Comparison of ENCODE assay signal across 22 cellular contexts in the genomic region with DNA sequence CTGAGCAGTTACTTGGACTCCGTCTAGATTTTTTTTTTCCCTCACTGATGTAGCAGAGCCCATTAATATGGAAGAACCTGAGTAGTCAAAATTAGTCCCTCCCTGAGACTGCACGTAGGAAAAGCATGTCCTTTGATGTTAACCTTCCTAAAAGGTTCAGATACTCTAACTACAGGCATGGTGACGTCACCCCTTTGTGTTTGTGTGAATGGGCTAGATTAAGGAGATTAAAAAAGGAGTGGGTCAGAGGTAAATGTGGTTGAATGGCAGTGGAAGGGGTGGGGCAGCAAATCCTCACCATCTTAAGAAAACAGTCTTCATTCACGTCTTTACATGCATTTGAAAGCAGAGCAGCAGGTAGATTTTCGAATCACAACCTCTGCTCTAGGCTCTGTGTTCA.
A peak's percentile ranks its signal among the peaks of the same experiment; 100 is the strongest.
DNase-seq lines count a peak whose midpoint lies in the region; ATAC-seq and TF ChIP-seq lines count a peak whose summit lies in the region.
"Had no signal": no experiment of that assay in that cellular context is flagged by ENCODE, and none has a peak within 500 bp of the region (broad histone marks: within the 10 kb centered on the region; RNA-seq: fewer than 3 reads in every experiment).

No MANE protein-coding gene starts in this region.

- no peak overlapping the region for H3K9ac ChIP-seq in NT2/D1 (ENCODE audit: insufficient read length, low read depth)
- H3K9ac ChIP-seq: BLaER1 treated with 17β-estradiol and CSF1 and Interleukin-3, amounts not matched to agents 10 nM and 100 nM; KMS-11; SK-N-SH had no signal

- no peak overlapping the region for H2AFZ ChIP-seq in hepatocyte

- H3K27ac ChIP-seq in breast epithelium: no peak overlapping the region
- no peak overlapping the region for H3K27ac ChIP-seq in hepatocyte
- H3K27ac ChIP-seq: A549; BLaER1 treated with 17β-estradiol and CSF1 and Interleukin-3, amounts not matched to agents 10 nM and 100 nM; KMS-11; upper lobe of left lung had no signal

- CTCF ChIA-PET in MCF 10A (lab: Yijun Ruan, JAX): interaction anchor here (0.6 kb wide), 3 partner anchors 9 to 50 kb away, joined by 3 to 4 read pairs (median 3); no protein-coding TSS in a partner anchor

- H3K9me3 ChIP-seq in breast epithelium (no peaks in the 10 kb centered on the region), NT2/D1 (ENCODE audit: insufficient read depth, low read length) (no peaks in the 10 kb centered on the region), hepatocyte (ENCODE audit: low read depth) (no peaks in the 10 kb centered on the region)
- H3K9me3 ChIP-seq: A549; BLaER1 treated with 17β-estradiol and CSF1 and Interleukin-3, amounts not matched to agents 10 nM and 100 nM; SK-N-SH; upper lobe of left lung had no signal

- H3K4me3 ChIP-seq in breast epithelium (no peak overlapping the region), NT2/D1 (ENCODE audit: insufficient read length, low read depth) (no peak overlapping the region), hepatocyte (no peak overlapping the region)
- H3K4me3 ChIP-seq: A549; BLaER1 treated with 17β-estradiol and CSF1 and Interleukin-3, amounts not matched to agents 10 nM and 100 nM; upper lobe of left lung had no signal

- WGBS in hepatocyte (ENCODE audit: low lambda C conversion rate, missing lambda C conversion rate): 22% methylated on average over 5 of the region's 5 CpGs

- H3K4me1 ChIP-seq in breast epithelium (no peaks in the 10 kb centered on the region), NT2/D1 (ENCODE audit: insufficient read depth, insufficient read length) (no peaks in the 10 kb centered on the region), hepatocyte (ENCODE audit: insufficient read depth) (no peaks in the 10 kb centered on the region)
- H3K4me1 ChIP-seq: A549; BLaER1 treated with 17β-estradiol and CSF1 and Interleukin-3, amounts not matched to agents 10 nM and 100 nM; upper lobe of left lung had no signal

- H3K27me3 Mint-ChIP-seq in MCF 10A (ENCODE audit: insufficient read depth, unreplicated experiment): no peaks in the 10 kb centered on the region
- H3K27me3 Mint-ChIP-seq: activated naive CD8-positive, alpha-beta T cell; natural killer cell treated with Interleukin-12 subunit alpha and Interleukin-12 subunit beta and Interleukin-15 and Interleukin-18, amount 100 ng/mL, for 72 hours; stimulated activated naive CD8-positive, alpha-beta T cell treated with anti-CD3 and anti-CD28 coated beads, Interleukin-15, amount 100 ng/mL, for 72 hours had no signal

- no peak overlapping the region for H3K27ac Mint-ChIP-seq in MCF 10A (ENCODE audit: low read depth, unreplicated experiment)
- H3K27ac Mint-ChIP-seq: activated naive CD8-positive, alpha-beta T cell; natural killer cell treated with Interleukin-12 subunit alpha and Interleukin-12 subunit beta and Interleukin-15 and Interleukin-18, amount 100 ng/mL, for 72 hours; stimulated activated naive CD8-positive, alpha-beta T cell treated with anti-CD3 and anti-CD28 coated beads, Interleukin-15, amount 100 ng/mL, for 72 hours had no signal

- intact Hi-C loops in MCF 10A (cut with micrococcal nuclease) (no loop called here), breast epithelium (cut with DNase I; ENCODE audit: low total_unique reads) (no loop called here), posterior cingulate gyrus (cut with DNase I) (no loop called here)

- no peak for ATAC-seq in GM19395 (IDR thresholded peaks at IDR 0.05; ENCODE audit: unreplicated experiment)
- ATAC-seq: A549; natural killer cell treated with Interleukin-12 subunit alpha and Interleukin-12 subunit beta and Interleukin-15 and Interleukin-18, amount 100 ng/mL, for 72 hours; stimulated activated naive CD8-positive, alpha-beta T cell treated with anti-CD3 and anti-CD28 coated beads, Interleukin-15, amount 100 ng/mL, for 72 hours had no signal

- no TSS peak for BruUV-seq in MCF 10A (replicated peaks; lab: Mats Ljungman, UMichigan)

- H3K4me2 ChIP-seq in hepatocyte: no peak overlapping the region
- H3K4me2 ChIP-seq: A549; BLaER1 treated with 17β-estradiol and CSF1 and Interleukin-3, amounts not matched to agents 10 nM and 100 nM; KMS-11; SK-N-SH had no signal

- peaks cover 1% of the 10 kb centered on the region for H3K9me3 Mint-ChIP-seq in MCF 10A (ENCODE audit: unreplicated experiment)

- H3K4me1 Mint-ChIP-seq in MCF 10A (ENCODE audit: insufficient read depth, unreplicated experiment): no peaks in the 10 kb centered on the region
- H3K4me1 Mint-ChIP-seq: stimulated activated naive CD8-positive, alpha-beta T cell treated with anti-CD3 and anti-CD28 coated beads, Interleukin-15, amount 100 ng/mL, for 72 hours had no signal

- H4K20me1 ChIP-seq in hepatocyte (ENCODE audit: insufficient read depth, poor library complexity, severe bottlenecking): no peaks in the 10 kb centered on the region
- H4K20me1 ChIP-seq: BLaER1 treated with 17β-estradiol and CSF1 and Interleukin-3, amounts not matched to agents 10 nM and 100 nM had no signal

- peak; percentile 21 for DNase-seq in MCF 10A (ENCODE audit: unreplicated experiment)
- DNase-seq in breast epithelium (ENCODE audit: low spot score in 2 of 2): no peak
- peak; percentile 38 for DNase-seq in NT2/D1 (ENCODE audit: low read depth, low spot score)
- DNase-seq in hepatocyte (ENCODE audit: low spot score): peak; percentile 10
- DNase-seq in activated T-cell treated with anti-CD3 and anti-CD28 coated beads for 4 hours: no peak
- no peak for DNase-seq in inferior parietal cortex (ENCODE audit: extremely low spot score)
- no peak for DNase-seq in posterior cingulate gyrus
- DNase-seq: GF-D8; NCI-H1092; NCI-H2081; NCI-H774; SK-N-SH; small intestine; stimulated activated CD4-positive, alpha-beta T cell treated with anti-CD3 and anti-CD28 coated beads, Interleukin-4, amount 100 ng/mL, for 1 hour; stimulated activated naive CD8-positive, alpha-beta T cell treated with anti-CD3 and anti-CD28 coated beads, Interleukin-15, amount 100 ng/mL, for 72 hours; upper lobe of left lung had no signal

- H3K36me3 ChIP-seq in breast epithelium (no peaks in the 10 kb centered on the region), NT2/D1 (ENCODE audit: insufficient read depth, insufficient read length, low read length) (no peaks in the 10 kb centered on the region), hepatocyte (replicated peaks; ENCODE audit: insufficient read depth, low read depth) (no peaks in the 10 kb centered on the region)
- H3K36me3 ChIP-seq: BLaER1 treated with 17β-estradiol and CSF1 and Interleukin-3, amounts not matched to agents 10 nM and 100 nM; upper lobe of left lung had no signal

- no peaks in the 10 kb centered on the region for H3K9me2 ChIP-seq in hepatocyte (replicated peaks; ENCODE audit: insufficient read depth)
- H3K9me2 ChIP-seq: SK-N-SH had no signal

- no peaks in the 10 kb centered on the region for H3K36me3 Mint-ChIP-seq in MCF 10A (ENCODE audit: insufficient read depth, unreplicated experiment)
- H3K36me3 Mint-ChIP-seq: activated naive CD8-positive, alpha-beta T cell; natural killer cell treated with Interleukin-12 subunit alpha and Interleukin-12 subunit beta and Interleukin-15 and Interleukin-18, amount 100 ng/mL, for 72 hours had no signal

- TF ChIP-seq POLR2A in breast epithelium (IDR thresholded peaks at IDR 0.05): no peak

- H3K27me3 ChIP-seq in breast epithelium (no peaks in the 10 kb centered on the region), NT2/D1 (ENCODE audit: insufficient read depth, insufficient read length) (no peaks in the 10 kb centered on the region), hepatocyte (no peaks in the 10 kb centered on the region)
- H3K27me3 ChIP-seq: BLaER1 treated with 17β-estradiol and CSF1 and Interleukin-3, amounts not matched to agents 10 nM and 100 nM; upper lobe of left lung had no signal

- POLR2A ChIA-PET in MCF 10A (lab: Yijun Ruan, JAX): interaction anchor here (0.6 to 0.7 kb wide), 2 partner anchors 147 to 1034 kb away, joined by 3 read pairs; no protein-coding TSS in a partner anchor

- H3K79me2 ChIP-seq in hepatocyte: no peaks in the 10 kb centered on the region

- TF ChIP-seq CTCF in MCF 10A (IDR thresholded peaks at IDR 0.05; ENCODE audit: unreplicated experiment) (no peak), breast epithelium (IDR thresholded peaks at IDR 0.05) (no peak), hepatocyte (IDR thresholded peaks at IDR 0.05; ENCODE audit: poor library complexity) (no peak)

- H3K4me3 Mint-ChIP-seq in MCF 10A (ENCODE audit: unreplicated experiment): no peak overlapping the region
- H3K4me3 Mint-ChIP-seq: activated naive CD8-positive, alpha-beta T cell; natural killer cell treated with Interleukin-12 subunit alpha and Interleukin-12 subunit beta and Interleukin-15 and Interleukin-18, amount 100 ng/mL, for 72 hours; stimulated activated naive CD8-positive, alpha-beta T cell treated with anti-CD3 and anti-CD28 coated beads, Interleukin-15, amount 100 ng/mL, for 72 hours had no signal

Comparison
In these comparisons a context has a peak if more than half of its experiments do, and no peak if none do; other contexts are left out.
1. DNase-seq: peak in MCF 10A (single experiment), NT2/D1 (single experiment) and hepatocyte (single experiment); none in breast epithelium (0 of 2), activated T-cell treated with anti-CD3 and anti-CD28 coated beads for 4 hours (single experiment), inferior parietal cortex (single experiment) and posterior cingulate gyrus (0 of 10).